17 cellular contexts compared by ENCODE assay signal in the genomic region with DNA sequence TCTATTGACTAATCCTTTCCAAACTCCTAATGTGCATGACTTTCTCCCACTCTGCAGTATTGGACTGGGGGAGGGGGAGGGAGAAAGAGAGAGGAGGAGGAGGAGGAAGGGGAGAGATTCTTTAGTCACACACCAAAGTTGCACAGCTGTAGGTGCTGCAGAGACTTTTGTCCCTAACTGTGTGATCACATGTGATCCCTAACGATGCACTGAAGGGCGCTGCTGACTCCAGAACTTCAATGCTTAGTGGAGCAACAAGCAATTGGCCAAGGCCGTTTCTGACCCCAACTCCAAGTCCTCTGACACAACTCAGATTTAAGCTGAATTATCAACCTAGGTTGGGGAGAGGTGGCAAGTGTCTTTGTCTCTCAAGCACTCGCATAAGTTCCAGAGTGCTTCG.
DNase-seq lines count a peak whose midpoint lies in the region; TF ChIP-seq lines count a peak whose summit lies in the region.
"Had no signal": no experiment of that assay in that cellular context is flagged by ENCODE, and none has a peak within 500 bp of the region (broad histone marks: within the 10 kb centered on the region; RNA-seq: fewer than 3 reads in every experiment).

No MANE protein-coding gene starts in this region.

- H3K4me3 ChIP-seq in testis, result no peak overlapping the region
- H3K4me3 ChIP-seq: GM12878, GM23248 had no signal

- TF ChIP-seq POLR2A in testis (IDR thresholded peaks at IDR 0.05), result no peak

- H3K9me3 Mint-ChIP-seq in brain (no peaks in the 10 kb centered on the region), nephron (no peaks in the 10 kb centered on the region)
- H3K9me3 Mint-ChIP-seq: CD4-positive, alpha-beta T cell; H9 had no signal

- H3K9me3 ChIP-seq in testis, result no peaks in the 10 kb centered on the region

- no peaks in the 10 kb centered on the region for H3K36me3 ChIP-seq in testis (ENCODE audit: low read depth, missing control alignments)

- no peaks in the 10 kb centered on the region for H3K4me1 ChIP-seq in testis

- intact Hi-C loops in testis (cut with DNase I; ENCODE audit: low total_unique reads), result no loop called here

- TF ChIP-seq CTCF in brain (conservative IDR thresholded peaks at IDR 0.05) (no peak), nephron (IDR thresholded peaks at IDR 0.05; ENCODE audit: unreplicated experiment in 3 of 3) (no peak), testis (IDR thresholded peaks at IDR 0.05) (no peak)

- H3K27me3 Mint-ChIP-seq in brain, result no peaks in the 10 kb centered on the region
- no peaks in the 10 kb centered on the region for H3K27me3 Mint-ChIP-seq in nephron (ENCODE audit: low read depth)

- WGBS in testis, 2 donors, result 78 to 87% methylated on average over 5 of the region's 5 CpGs

- H3K36me3 Mint-ChIP-seq in brain (no peaks in the 10 kb centered on the region), nephron (ENCODE audit: low read depth) (no peaks in the 10 kb centered on the region)

- H3K27ac Mint-ChIP-seq in brain (peak overlapping the region in 3 of 5 experiments; percentile 26 to 72 (median 59)), nephron (peak overlapping the region; percentile 38 to 90 (median 73))
- H3K27ac Mint-ChIP-seq: B cell; CD4-positive, alpha-beta T cell; H9 had no signal

- H3K27ac ChIP-seq in testis, result no peak overlapping the region
- H3K27ac ChIP-seq: GM23248 had no signal

- H3K4me1 Mint-ChIP-seq in brain, result peaks cover 7% of the 10 kb centered on the region
- peaks cover 20% of the 10 kb centered on the region for H3K4me1 Mint-ChIP-seq in nephron
- H3K4me1 Mint-ChIP-seq: B cell had no signal

- no peaks in the 10 kb centered on the region for H3K27me3 ChIP-seq in testis

- DNase-seq in NCI-H82 (lab: John Stamatoyannopoulos, UW) (peak; percentile 86), NCI-H82 treated with DMSO at 0.1 percent for 48 hours (lab: John Stamatoyannopoulos, UW; ENCODE audit: unreplicated experiment) (no peak), testis (no peak), AG20443 (ENCODE audit: low spot score) (no peak), GOT3 (lab: John Stamatoyannopoulos, UW) (no peak), iPS-NIHi11 (ENCODE audit: low spot score) (no peak)
- DNase-seq: ACHN; C1 segment of cervical spinal cord; Calu3; CD4-positive, alpha-beta T cell; DMS 273 treated with DMSO at 0.1 percent for 48 hours; GM23248; H9 had no signal

- H3K4me3 Mint-ChIP-seq in brain (peak overlapping the region in 1 of 5 experiments; percentile 5), nephron (no peak overlapping the region)
- H3K4me3 Mint-ChIP-seq: B cell; CD4-positive, alpha-beta T cell; H9 had no signal
